Comparison of ENCODE assay signal across 19 cellular contexts in genomic region chr15:99073008-99073714, GRCh38. TPM values are rescaled to one million over a fixed set of nuclear protein-coding genes. Genes with fewer than 3 reads are reported as not detected.
DNase-seq lines count a peak whose midpoint lies in the region; ATAC-seq and TF ChIP-seq lines count a peak whose summit lies in the region.
"Had no signal": no experiment of that assay in that cellular context is flagged by ENCODE, and none has a peak within 500 bp of the region (broad histone marks: within the 10 kb centered on the region; RNA-seq: fewer than 3 reads in every experiment).

No MANE protein-coding gene starts in this region.

- H3K27ac ChIP-seq in mesendoderm (ENCODE audit: low read depth, low read length), result no peak overlapping the region
- H3K27ac ChIP-seq in adrenal gland, result no peak overlapping the region
- H3K27ac ChIP-seq: SJSA1, thyroid gland had no signal

- H2AK5ac ChIP-seq in mesendoderm (ENCODE audit: low read length), result no peak overlapping the region

- TF ChIP-seq POLR2A in adrenal gland (IDR thresholded peaks at IDR 0.05), result no peak

- no peak overlapping the region for H3K4me3 ChIP-seq in H7 (ENCODE audit: insufficient read depth, low read depth, low read length)
- no peak overlapping the region for H3K4me3 ChIP-seq in mesendoderm (ENCODE audit: low read length)
- H3K4me3 ChIP-seq in adrenal gland, result no peak overlapping the region
- H3K4me3 ChIP-seq: SJSA1, thyroid gland had no signal

- no peak overlapping the region for H3K4me2 ChIP-seq in mesendoderm (ENCODE audit: low read length)

- no peak overlapping the region for H4K5ac ChIP-seq in mesendoderm (ENCODE audit: low read length)

- H3K4me1 ChIP-seq in mesendoderm (ENCODE audit: control insufficient read depth, low read depth, low read length) (peaks cover 2% of the 10 kb centered on the region), adrenal gland (replicated peaks in 1 of 2) (no peaks in the 10 kb centered on the region)
- H3K4me1 ChIP-seq: SJSA1, thyroid gland had no signal

- intact Hi-C loops in adrenal gland (cut with DNase I), result loop anchor here in 1 of 2 donors (5.0 kb wide), 1 partner anchor 561 kb away; no protein-coding TSS in a partner anchor

- no peak overlapping the region for H3K56ac ChIP-seq in mesendoderm (ENCODE audit: low read length)

- H2BK120ac ChIP-seq in mesendoderm (ENCODE audit: low read depth, low read length), result no peak overlapping the region

- H3K4ac ChIP-seq in mesendoderm (ENCODE audit: low read depth, low read length), result no peak overlapping the region

- ATAC-seq in GM18907 (IDR thresholded peaks at IDR 0.05; ENCODE audit: unreplicated experiment) (peak; percentile 57), HG03439 (IDR thresholded peaks at IDR 0.05; ENCODE audit: unreplicated experiment) (no peak)
- ATAC-seq: activated T-cell treated with anti-CD3 and anti-CD28 coated beads, Interleukin-2, amount 50 U/mL, for 72 hours; left colon had no signal

- no peak overlapping the region for H2BK15ac ChIP-seq in mesendoderm (replicated peaks; ENCODE audit: low read depth)

- no peak overlapping the region for H2BK5ac ChIP-seq in mesendoderm (ENCODE audit: low read length)

- no peaks in the 10 kb centered on the region; the same call in 1 of the 2 replicates for H3K27me3 ChIP-seq in H7 (ENCODE audit: control insufficient read depth, insufficient read depth, low read length)
- H3K27me3 ChIP-seq in mesendoderm (ENCODE audit: insufficient read depth, low read length, poor library complexity), result no peaks in the 10 kb centered on the region
- no peaks in the 10 kb centered on the region for H3K27me3 ChIP-seq in adrenal gland
- H3K27me3 ChIP-seq: SJSA1, thyroid gland had no signal

- no peaks in the 10 kb centered on the region for H3K79me1 ChIP-seq in mesendoderm (ENCODE audit: low read length)

- H3K9me3 ChIP-seq in adrenal gland (replicated peaks in 1 of 3), result no peaks in the 10 kb centered on the region
- H3K9me3 ChIP-seq: SJSA1, thyroid gland had no signal

- H3K23ac ChIP-seq in mesendoderm (ENCODE audit: low read length), result no peak overlapping the region

- H4K8ac ChIP-seq in mesendoderm (ENCODE audit: low read depth, low read length), result no peak overlapping the region

- DNase-seq in H7 (peak; percentile 29), NCI-H69 (lab: John Stamatoyannopoulos, UW) (peak; percentile 3), mesendoderm (peak; percentile 42), adrenal gland (no peak)
- no peak for DNase-seq in activated naive CD4-positive, alpha-beta T cell treated with Interleukin-2 at 50 U/mL for 16 hours
- DNase-seq: activated CD4-positive, alpha-beta T cell treated with anti-CD3 and anti-CD28 coated beads, Interleukin-2, amount 50 U/mL, for 4 hours; activated T-cell treated with anti-CD3 and anti-CD28 coated beads, Interleukin-2, amount 50 U/mL, for 72 hours; C1 segment of cervical spinal cord; caudate nucleus; DMS53; hypothalamus; left colon; NCI-H1436; NCI-H345; stimulated activated CD4-positive, alpha-beta T cell treated with anti-CD3 and anti-CD28 coated beads, Interleukin-4, amount 100 ng/mL, for 24 hours; thyroid gland had no signal

- no peak overlapping the region for H3K18ac ChIP-seq in mesendoderm (ENCODE audit: low read length)

- H3K36me3 ChIP-seq in H7 (replicated peaks; ENCODE audit: control insufficient read depth, insufficient read depth, low read length), result no peaks in the 10 kb centered on the region
- no peaks in the 10 kb centered on the region for H3K36me3 ChIP-seq in mesendoderm (ENCODE audit: control insufficient read depth, insufficient read depth, low read length)
- H3K36me3 ChIP-seq in adrenal gland (replicated peaks in 1 of 2), result no peaks in the 10 kb centered on the region
- H3K36me3 ChIP-seq: SJSA1, thyroid gland had no signal

- WGBS in mesendoderm (ENCODE audit: extremely low coverage, insufficient coverage, low lambda C conversion rate), result no CpG with 5 or more reads among the region's 4 CpGs
- 49 to 72% (median 61%) methylated on average over 4 of the region's 4 CpGs for WGBS in adrenal gland, 4 donors

- no peak overlapping the region for H3K9ac ChIP-seq in mesendoderm (ENCODE audit: low read length)

- no peaks in the 10 kb centered on the region for H3K79me2 ChIP-seq in mesendoderm (ENCODE audit: control insufficient read depth, insufficient read depth, low read length)

- TF ChIP-seq CTCF in adrenal gland (IDR thresholded peaks at IDR 0.05), result no peak

RNA-seq across cellular contexts. Expression of gene SYNM, which starts 31.7 kb away (rescaled TPM):
- total RNA-seq in H7 (2014; rRNA removed; shearing (Covaris generic)), result 2.1 and 2.8 TPM in 2 replicates
- 1.8 TPM for polyA plus RNA-seq in mesendoderm (2013, experiment 1 of 2)
- polyA plus RNA-seq in mesendoderm (2013, experiment 2 of 2), result 1.8 TPM
- 10 to 100 TPM; 23.6 to 44.6 (median 38.3) TPM for total RNA-seq in adrenal gland
- polyA plus RNA-seq in adrenal gland, result 10 to 100 TPM; 11.1 to 25.0 (median 22.0) TPM

Comparison
In these comparisons a context has a peak if more than half of its experiments do, and no peak if none do; other contexts are left out.
1. DNase-seq: peak in H7 (single experiment), NCI-H69 (single experiment) and mesendoderm (single experiment); none in activated naive CD4-positive, alpha-beta T cell treated with Interleukin-2 at 50 U/mL for 16 hours (single experiment) and adrenal gland (0 of 7).